8 cellular contexts compared by ENCODE assay signal in the genomic region with DNA sequence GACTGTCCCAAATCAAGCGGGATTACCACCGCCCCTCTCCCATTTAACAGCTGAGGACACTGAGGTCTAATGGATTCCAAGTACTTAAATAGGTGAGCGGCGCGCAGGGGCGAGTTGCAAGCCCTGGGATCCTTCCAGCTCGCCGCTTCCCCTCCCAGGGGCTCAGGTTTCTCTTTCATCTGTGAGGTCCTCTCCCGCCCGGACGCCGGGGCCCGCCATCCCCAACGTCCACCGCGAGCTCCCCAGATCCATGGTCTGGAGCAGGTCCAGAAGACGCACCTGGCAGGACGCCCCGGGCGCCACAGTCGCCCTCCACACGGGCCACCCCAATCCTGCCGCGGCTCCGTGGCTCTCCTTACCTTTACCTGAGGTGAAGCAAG. TPM values are rescaled to one million over a fixed set of nuclear protein-coding genes. Genes with fewer than 3 reads are reported as not detected.
DNase-seq lines count a peak whose midpoint lies in the region; ATAC-seq and TF ChIP-seq lines count a peak whose summit lies in the region.

No MANE protein-coding gene starts in this region.

- no peaks in the 10 kb centered on the region for H4K20me1 ChIP-seq in osteoblast (ENCODE audit: insufficient read depth, low read length)

- peaks cover 54% of the 10 kb centered on the region for H3K79me2 ChIP-seq in osteoblast (ENCODE audit: insufficient read depth, low read length)

- DNase-seq in activated T-cell treated with anti-CD3 and anti-CD28 coated beads, Interleukin-2, amount 50 U/mL, for 4 hours: no peak
- DNase-seq in activated T-cell treated with anti-CD3 and anti-CD28 coated beads, Interleukin-2, amount 50 U/mL, for 1 hour: no peak
- DNase-seq in fibroblast of peridontal ligament (ENCODE audit: extremely low read depth) (peak; percentile 26), osteoblast (ENCODE audit: insufficient read length, low spot score, missing footprints) (peak; percentile 68)

- no peaks in the 10 kb centered on the region for H3K9me3 Mint-ChIP-seq in activated T-cell treated with anti-CD3 and anti-CD28 coated beads, Interleukin-2, amount 50 U/mL, for 4 hours
- H3K9me3 Mint-ChIP-seq in T-helper 1 cell treated with Interleukin-12 subunit alpha and Interleukin-12 subunit beta and Interleukin-4 antibody, amounts not matched to agents 30 μg/mL and 1 μg/mL, for 36 hours: no peaks in the 10 kb centered on the region

- H3K27me3 Mint-ChIP-seq in activated T-cell treated with anti-CD3 and anti-CD28 coated beads, Interleukin-2, amount 50 U/mL, for 4 hours (ENCODE audit: low read depth): no peaks in the 10 kb centered on the region
- H3K27me3 Mint-ChIP-seq in T-helper 1 cell treated with Interleukin-12 subunit alpha and Interleukin-12 subunit beta and Interleukin-4 antibody, amounts not matched to agents 30 μg/mL and 1 μg/mL, for 36 hours (ENCODE audit: low read depth): no peaks in the 10 kb centered on the region

- peak overlapping the region; percentile 95 for H3K4me3 Mint-ChIP-seq in activated T-cell treated with anti-CD3 and anti-CD28 coated beads, Interleukin-2, amount 50 U/mL, for 4 hours
- H3K4me3 Mint-ChIP-seq in T-helper 1 cell treated with Interleukin-12 subunit alpha and Interleukin-12 subunit beta and Interleukin-4 antibody, amounts not matched to agents 30 μg/mL and 1 μg/mL, for 36 hours: peak overlapping the region; percentile 97

- peak overlapping the region; percentile 82 for H2AFZ ChIP-seq in osteoblast (ENCODE audit: low read length)

- peaks cover 39% of the 10 kb centered on the region for H3K4me1 Mint-ChIP-seq in activated T-cell treated with anti-CD3 and anti-CD28 coated beads, Interleukin-2, amount 50 U/mL, for 4 hours (ENCODE audit: low read depth)
- H3K4me1 Mint-ChIP-seq in T-helper 1 cell treated with Interleukin-12 subunit alpha and Interleukin-12 subunit beta and Interleukin-4 antibody, amounts not matched to agents 30 μg/mL and 1 μg/mL, for 36 hours (ENCODE audit: low read depth): peaks cover 44% of the 10 kb centered on the region

- H3K27ac Mint-ChIP-seq in T-helper 1 cell treated with Interleukin-12 subunit alpha and Interleukin-12 subunit beta and Interleukin-4 antibody, amounts not matched to agents 30 μg/mL and 1 μg/mL, for 36 hours: peak overlapping the region; percentile 96

- peak overlapping the region; percentile 86 for H3K4me2 ChIP-seq in osteoblast (ENCODE audit: insufficient read depth, low read length)

- TF ChIP-seq CTCF in osteoblast (IDR thresholded peaks at IDR 0.05; ENCODE audit: extremely low read depth, low read depth, low read length): no peak

- peak overlapping the region; percentile 97 for H3K4me3 ChIP-seq in osteoblast (ENCODE audit: insufficient read depth, low read length)

- no peaks in the 10 kb centered on the region for H3K36me3 ChIP-seq in osteoblast (ENCODE audit: insufficient read depth, low read length)

- H3K27me3 ChIP-seq in osteoblast (ENCODE audit: insufficient read depth, low read length): no peaks in the 10 kb centered on the region

- peak in 1 of 2 donors; percentile 6 for ATAC-seq in activated T-cell treated with anti-CD3 and anti-CD28 coated beads, Interleukin-2, amount 50 U/mL, for 4 hours
- ATAC-seq in HG03280 (IDR thresholded peaks at IDR 0.05; ENCODE audit: unreplicated experiment) (peak; percentile 23), GM19351 (IDR thresholded peaks at IDR 0.05; ENCODE audit: unreplicated experiment) (no peak), HG03135 (IDR thresholded peaks at IDR 0.05; ENCODE audit: unreplicated experiment) (no peak)

- H3K9me3 ChIP-seq in osteoblast (ENCODE audit: low read depth, low read length): no peaks in the 10 kb centered on the region

- peaks cover 1% of the 10 kb centered on the region for H3K36me3 Mint-ChIP-seq in activated T-cell treated with anti-CD3 and anti-CD28 coated beads, Interleukin-2, amount 50 U/mL, for 4 hours (ENCODE audit: insufficient read depth)
- peaks cover 18% of the 10 kb centered on the region for H3K36me3 Mint-ChIP-seq in T-helper 1 cell treated with Interleukin-12 subunit alpha and Interleukin-12 subunit beta and Interleukin-4 antibody, amounts not matched to agents 30 μg/mL and 1 μg/mL, for 36 hours (ENCODE audit: low read depth)

- H3K27ac ChIP-seq in osteoblast (ENCODE audit: low read depth, low read length): peak overlapping the region; percentile 88

- peaks cover 15% of the 10 kb centered on the region for H3K4me1 ChIP-seq in osteoblast (ENCODE audit: insufficient read depth, low read length)

RNA-seq across cellular contexts. Expression of a gene that starts 0.3 kb away (rescaled TPM):
- total RNA-seq in activated T-cell treated with anti-CD3 and anti-CD28 coated beads, Interleukin-2, amount 50 U/mL, for 4 hours: 10 to 100 TPM; 22.2 to 26.5 (median 24.4) TPM
- total RNA-seq in osteoblast: 102 and 106 TPM in 2 replicates

Comparison
In these comparisons a context has a peak if more than half of its experiments do, and no peak if none do; other contexts are left out.
1. DNase-seq: peak in fibroblast of peridontal ligament (single experiment) and osteoblast (single experiment); none in activated T-cell treated with anti-CD3 and anti-CD28 coated beads, Interleukin-2, amount 50 U/mL, for 4 hours (single experiment) and activated T-cell treated with anti-CD3 and anti-CD28 coated beads, Interleukin-2, amount 50 U/mL, for 1 hour (single experiment).